In genomic region chr20:45423700-45424099, GRCh38 we compare ENCODE assay signal across 32 cellular contexts. TPM values are rescaled to one million over a fixed set of nuclear protein-coding genes. Genes with fewer than 3 reads are reported as not detected.
"Had no signal": no experiment of that assay in that cellular context is flagged by ENCODE, and none has a peak within 500 bp of the region (broad histone marks: within the 10 kb centered on the region; RNA-seq: fewer than 3 reads in every experiment).

No MANE protein-coding gene starts in this region.

- H3K79me2 ChIP-seq: hepatocyte had no signal

- DNase-seq: colonic mucosa; effector memory CD4-positive, alpha-beta T cell; foreskin keratinocyte; heart left ventricle; kidney; mesendoderm; midbrain; naive thymus-derived CD4-positive, alpha-beta T cell; nucleus accumbens; pancreas; stimulated activated CD4-positive, alpha-beta T cell treated with anti-CD3 and anti-CD28 coated beads, Interleukin-12 subunit alpha, Interleukin-12 subunit beta, amount 100 ng/mL, for 4 hours; stimulated activated CD4-positive, alpha-beta T cell treated with anti-CD3 and anti-CD28 coated beads, Interleukin-1b, Interleukin-23, amount 100 ng/mL, for 48 hours; stimulated activated CD4-positive, alpha-beta T cell treated with anti-CD3 and anti-CD28 coated beads, Interleukin-4, amount 100 ng/mL, for 1 hour; stimulated activated CD8-positive, alpha-beta memory T cell treated with anti-CD3 and anti-CD28 coated beads, Interleukin-4, amount 100 ng/mL, for 48 hours; stimulated activated naive CD4-positive, alpha-beta T cell treated with Interleukin-2 at 50 U/mL for 16 hours; transverse colon; upper lobe of right lung; uterus had no signal

- H3K4me1 ChIP-seq: foreskin keratinocyte, upper lobe of right lung, uterus had no signal

- H3K4me2 ChIP-seq: hepatocyte, smooth muscle cell had no signal

- H3K27me3 ChIP-seq: colonic mucosa, esophagus muscularis mucosa, foreskin keratinocyte, gastroesophageal sphincter, heart left ventricle, hepatocyte, pancreas, transverse colon, upper lobe of right lung, uterus had no signal

- H2AFZ ChIP-seq: hepatocyte had no signal

- FAIRE-seq: endothelial cell of umbilical vein, kidney, pancreas had no signal

- H3K36me3 ChIP-seq: uterus had no signal

- H3K9me3 ChIP-seq: colonic mucosa, esophagus muscularis mucosa, gastroesophageal sphincter, heart left ventricle, pancreas, transverse colon, upper lobe of right lung, uterus had no signal

- ATAC-seq: foreskin keratinocyte; gastroesophageal sphincter; heart left ventricle; left lobe of liver; naive thymus-derived CD4-positive, alpha-beta T cell; pancreas; sciatic nerve; upper lobe of right lung had no signal

- H3K4me3 ChIP-seq: colonic mucosa, esophagus muscularis mucosa, gastroesophageal sphincter, heart left ventricle, hepatocyte, pancreas, smooth muscle cell, transverse colon, upper lobe of right lung, uterus had no signal

- H3K27ac ChIP-seq: colonic mucosa, esophagus muscularis mucosa, foreskin keratinocyte, gastroesophageal sphincter, heart left ventricle, hepatocyte, pancreas, transverse colon, upper lobe of right lung, uterus had no signal

RNA-seq across cellular contexts. Expression of gene TP53TG5, which starts 45.6 kb away (rescaled TPM):
- total RNA-seq: chondrocyte, endothelial cell of umbilical vein, epithelial cell of proximal tubule, fibroblast of lung, foreskin keratinocyte, gastroesophageal sphincter, hepatocyte, kidney, left lobe of liver, liver, lung microvascular endothelial cell, mucosa of gallbladder, pulmonary artery endothelial cell, sciatic nerve, smooth muscle cell, upper lobe of right lung had no signal
- polyA plus RNA-seq: endothelial cell of umbilical vein, foreskin keratinocyte, hepatocyte, liver, pancreas had no signal

RNA-seq across cellular contexts. Expression of gene WFDC2, which starts 45.9 kb away (rescaled TPM):
- total RNA-seq: chondrocyte, endothelial cell of umbilical vein, fibroblast of lung, liver, lung microvascular endothelial cell, pulmonary artery endothelial cell had no signal
- polyA plus RNA-seq: endothelial cell of umbilical vein; fibroblast of lung; naive thymus-derived CD4-positive, alpha-beta T cell had no signal
